In genomic region chr6:32083812-32084768, GRCh38 we compare ENCODE assay signal across 15 cellular contexts. TPM values are rescaled to one million over a fixed set of nuclear protein-coding genes. Genes with fewer than 3 reads are reported as not detected.
"Had no signal": no experiment of that assay in that cellular context is flagged by ENCODE, and none has a peak within 500 bp of the region (broad histone marks: within the 10 kb centered on the region; RNA-seq: fewer than 3 reads in every experiment).

No MANE protein-coding gene starts in this region.

- H3K36me3 ChIP-seq: breast epithelium, gastrocnemius medialis, right lobe of liver had no signal

- DNase-seq: activated CD4-positive, alpha-beta memory T cell treated with anti-CD3 and anti-CD28 coated beads for 36 hours; activated CD4-positive, alpha-beta T cell treated with anti-CD3 and anti-CD28 coated beads for 1 hour; activated effector memory CD4-positive, alpha-beta T cell treated with anti-CD3 and anti-CD28 coated beads, Interleukin-2, amount 50 U/mL, for 16 hours; activated T-cell treated with anti-CD3 and anti-CD28 coated beads, Interleukin-2, amount 50 U/mL, for 4 hours; gastrocnemius medialis; kidney; left ventricle myocardium superior; right lobe of liver; stimulated activated CD4-positive, alpha-beta T cell treated with anti-CD3 and anti-CD28 coated beads, Interleukin-4, amount 100 ng/mL, for 1 hour; stimulated activated CD8-positive, alpha-beta memory T cell treated with anti-CD3 and anti-CD28 coated beads, Interleukin-4, amount 100 ng/mL, for 48 hours; stimulated activated naive CD8-positive, alpha-beta T cell treated with anti-CD3 and anti-CD28 coated beads, Interleukin-15, Interleukin-2, amounts not matched to agents 100 U/mL and 50 U/mL, for 24 hours; T-helper 9 cell; testis had no signal

- H3K27me3 ChIP-seq: breast epithelium, right lobe of liver, testis had no signal

- H3K4me3 ChIP-seq: breast epithelium, gastrocnemius medialis, right lobe of liver, testis had no signal

- H3K4me1 ChIP-seq: breast epithelium, gastrocnemius medialis had no signal

- H3K27ac ChIP-seq: right lobe of liver, testis had no signal

- H3K9me3 ChIP-seq: breast epithelium, gastrocnemius medialis, right lobe of liver, testis had no signal

RNA-seq across cellular contexts. Expression of gene CYP21A2, which starts 45.9 kb away (rescaled TPM):
- total RNA-seq: myocyte had no signal
